Comparison of ENCODE assay signal across 21 cellular contexts in the genomic region with DNA sequence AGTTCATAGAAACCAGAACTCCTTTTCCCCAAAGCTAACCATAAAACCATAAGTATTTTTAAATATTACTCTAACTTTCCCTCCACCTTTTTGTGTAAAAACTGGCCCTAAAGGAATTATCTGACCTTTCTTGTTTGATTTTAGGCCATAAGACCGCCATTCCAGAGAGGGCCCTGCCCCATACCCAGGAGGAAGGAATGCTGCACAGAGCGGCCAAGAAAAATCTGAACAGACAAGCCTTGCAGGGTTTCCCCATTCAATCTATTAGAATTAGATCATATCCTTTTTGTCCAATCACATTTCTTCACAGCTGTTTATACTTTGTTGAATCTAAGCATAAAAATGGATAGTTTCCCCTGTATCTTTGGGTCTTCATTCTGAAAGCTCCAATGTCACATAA.
"Had no signal": no experiment of that assay in that cellular context is flagged by ENCODE, and none has a peak within 500 bp of the region (broad histone marks: within the 10 kb centered on the region; RNA-seq: fewer than 3 reads in every experiment).

No MANE protein-coding gene starts in this region.

- H3K36me3 ChIP-seq: left ventricle myocardium inferior, pancreas, prostate gland, suprapubic skin, thoracic aorta, tibial artery, upper lobe of left lung, vagina had no signal

- H3K27ac ChIP-seq: hepatocyte, left ventricle myocardium inferior, pancreas, prostate gland, skin epidermis, suprapubic skin, thoracic aorta, tibial artery, upper lobe of left lung, vagina had no signal

- H3K4me3 ChIP-seq: hepatocyte, left ventricle myocardium inferior, lung, mucosa of descending colon, pancreas, prostate gland, skin epidermis, suprapubic skin, thoracic aorta, tibial artery, upper lobe of left lung, vagina had no signal

- H3K4me2 ChIP-seq: hepatocyte had no signal

- H3K79me2 ChIP-seq: hepatocyte had no signal

- H3K27me3 ChIP-seq: hepatocyte, pancreas, suprapubic skin, tibial artery, upper lobe of left lung, vagina had no signal

- H2AFZ ChIP-seq: hepatocyte had no signal

- DNase-seq: islet precursor cell; left ventricle myocardium inferior; mesendoderm; midbrain; mucosa of descending colon; naive thymus-derived CD4-positive, alpha-beta T cell; pancreas; posterior cingulate gyrus; retina; right cardiac atrium; stimulated activated CD4-positive, alpha-beta T cell treated with anti-CD3 and anti-CD28 coated beads, Interleukin-4, amount 100 ng/mL, for 24 hours; stimulated activated naive CD4-positive, alpha-beta T cell; tibial artery; upper lobe of left lung had no signal

- H3K9me3 ChIP-seq: mucosa of descending colon, pancreas, prostate gland, suprapubic skin, thoracic aorta, tibial artery, upper lobe of left lung, vagina had no signal

- H3K4me1 ChIP-seq: pancreas, prostate gland, suprapubic skin, tibial artery, upper lobe of left lung, vagina had no signal
